21 cellular contexts compared by ENCODE assay signal in the genomic region with DNA sequence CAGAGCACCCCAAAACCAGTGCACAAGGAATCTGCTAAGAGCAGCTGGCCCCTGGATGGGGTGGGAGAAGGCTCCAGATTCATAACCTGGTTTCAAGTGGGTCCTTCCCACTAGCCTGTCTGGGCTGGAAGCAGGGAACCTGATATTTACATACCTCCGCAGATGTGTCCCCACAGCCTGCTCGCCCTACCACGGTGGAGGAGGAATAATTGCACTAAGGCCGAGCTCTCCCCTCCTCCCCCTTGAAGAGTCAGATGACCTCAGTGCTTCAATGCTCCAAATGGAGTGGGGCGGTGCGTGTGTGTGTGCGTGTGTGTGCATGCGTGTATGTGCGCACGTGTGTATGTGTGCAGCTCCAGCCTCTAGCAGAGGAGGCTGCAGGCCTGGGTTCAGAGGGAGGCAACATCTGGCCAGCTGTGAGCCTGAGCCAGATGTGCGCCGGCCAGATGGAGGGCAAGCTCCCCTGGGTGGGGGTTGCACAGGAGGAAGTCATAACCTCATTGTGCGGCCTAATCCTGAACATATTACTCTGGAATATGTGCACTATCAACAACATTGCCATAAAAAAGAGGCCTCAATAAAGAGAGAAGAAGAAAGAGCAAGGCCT.
DNase-seq lines count a peak whose midpoint lies in the region; ATAC-seq, FAIRE-seq and TF ChIP-seq lines count a peak whose summit lies in the region.
"Had no signal": no experiment of that assay in that cellular context is flagged by ENCODE, and none has a peak within 500 bp of the region (broad histone marks: within the 10 kb centered on the region; RNA-seq: fewer than 3 reads in every experiment).

No MANE protein-coding gene starts in this region.

- ATAC-seq in psoas muscle (peak; percentile 12 to 72 (median 42)), HG02763 (IDR thresholded peaks at IDR 0.05; ENCODE audit: unreplicated experiment) (no peak), HG03378 (IDR thresholded peaks at IDR 0.05; ENCODE audit: unreplicated experiment) (no peak)
- ATAC-seq: T-cell had no signal

- H3K4me3 ChIP-seq in H7 (ENCODE audit: insufficient read depth, low read depth, low read length), result no peak overlapping the region
- H3K4me3 ChIP-seq in psoas muscle, result peak overlapping the region; percentile 32
- no peak overlapping the region for H3K4me3 ChIP-seq in small intestine (ENCODE audit: low read depth in 1 of 2, low read length in 2 of 2)
- H3K4me3 ChIP-seq: HAP-1, SJCRH30 had no signal

- peak overlapping the region; percentile 81 for H3K27ac ChIP-seq in psoas muscle
- H3K27ac ChIP-seq in small intestine (ENCODE audit: low read depth in 1 of 2, low read length in 1 of 2), result no peak overlapping the region
- H3K27ac ChIP-seq: SJCRH30 had no signal

- DNase-seq in AG20443 (ENCODE audit: low spot score), result peak; percentile 7
- DNase-seq in H7, result peak; percentile 23
- DNase-seq in psoas muscle, result no peak
- no peak for DNase-seq in small intestine
- DNase-seq: CD4-positive, CD25-positive, alpha-beta regulatory T cell; DMS79 treated with DMSO at 0.1 percent for 48 hours; KG1; NCI-H1092 treated with DMSO at 0.1 percent for 48 hours; NCI-H2029 treated with DMSO at 0.1 percent for 48 hours; NCI-H510A; NCI-H774; OCI-M1; SJCRH30; T-cell had no signal

- intact Hi-C loops in psoas muscle (cut with DNase I), result no loop called here

- TF ChIP-seq CTCF in psoas muscle (IDR thresholded peaks at IDR 0.05), result no peak

- 53 to 70% (median 59%) methylated on average over 13 of the region's 13 CpGs for WGBS in psoas muscle, 3 donors
- WGBS in small intestine, 3 donors, result 84 to 92% (median 89%) methylated on average over 13 of the region's 13 CpGs

- H3K36me3 ChIP-seq in H7 (replicated peaks; ENCODE audit: control insufficient read depth, insufficient read depth, low read length) (no peaks in the 10 kb centered on the region), psoas muscle (ENCODE audit: insufficient read depth in 1 of 2, low read depth in 1 of 2) (no peaks in the 10 kb centered on the region), small intestine (ENCODE audit: control insufficient read depth in 2 of 2, insufficient read depth in 2 of 2, low read length in 2 of 2) (no peaks in the 10 kb centered on the region)
- H3K36me3 ChIP-seq: HAP-1, SJCRH30 had no signal

- H3K27me3 ChIP-seq in H7 (ENCODE audit: control insufficient read depth, insufficient read depth, low read length), result 0 out of 2 replicates have a peak, but pooled peaks cover 4% of the 10 kb centered on the region
- H3K27me3 ChIP-seq in psoas muscle (ENCODE audit: insufficient read depth in 3 of 3, low read length in 2 of 3), result no peaks in the 10 kb centered on the region
- no peaks in the 10 kb centered on the region for H3K27me3 ChIP-seq in small intestine (ENCODE audit: control insufficient read depth in 2 of 2, insufficient read depth in 2 of 2, low read length in 2 of 2)

- H3K4me1 ChIP-seq in psoas muscle (peaks cover 63% of the 10 kb centered on the region), small intestine (ENCODE audit: control insufficient read depth in 2 of 2, insufficient read depth in 1 of 2, low read depth in 1 of 2, low read length in 1 of 2) (no peaks in the 10 kb centered on the region)
- H3K4me1 ChIP-seq: HAP-1, SJCRH30 had no signal

- FAIRE-seq in endometrium (lab: Jason Lieb, UNC), result peak; percentile 75
- no peak for FAIRE-seq in small intestine (lab: Jason Lieb, UNC)
- FAIRE-seq: GM12891, HTR-8/SVneo, RCC 7860 had no signal

- H3K9me3 ChIP-seq in psoas muscle (no peaks in the 10 kb centered on the region), small intestine (ENCODE audit: control insufficient read depth, low read depth) (no peaks in the 10 kb centered on the region)
- H3K9me3 ChIP-seq: HAP-1, SJCRH30 had no signal

Comparison
In these comparisons a context has a peak if more than half of its experiments do, and no peak if none do; other contexts are left out.
1. DNase-seq: peak in AG20443 (single experiment) and H7 (single experiment); none in psoas muscle (0 of 2) and small intestine (single experiment).
2. ATAC-seq: peak in psoas muscle (4 of 4); none in HG02763 (single experiment) and HG03378 (single experiment).